Comparison of ENCODE assay signal across 1 cellular context in genomic region chr6:168242111-168242510, GRCh38.
TF ChIP-seq lines count a peak whose summit lies in the region.

No MANE protein-coding gene starts in this region.

TF ChIP-seq in H1, 55 proteins besides CTCF, POLR2A, EP300 and RAD21:
- no peak for TF ChIP-seq HDAC2 (IDR thresholded peaks at IDR 0.05; ENCODE audit: borderline replicate concordance in 1 of 2, low read depth in 2 of 2, low read length in 2 of 2)
- TF ChIP-seq, protein P1, sequence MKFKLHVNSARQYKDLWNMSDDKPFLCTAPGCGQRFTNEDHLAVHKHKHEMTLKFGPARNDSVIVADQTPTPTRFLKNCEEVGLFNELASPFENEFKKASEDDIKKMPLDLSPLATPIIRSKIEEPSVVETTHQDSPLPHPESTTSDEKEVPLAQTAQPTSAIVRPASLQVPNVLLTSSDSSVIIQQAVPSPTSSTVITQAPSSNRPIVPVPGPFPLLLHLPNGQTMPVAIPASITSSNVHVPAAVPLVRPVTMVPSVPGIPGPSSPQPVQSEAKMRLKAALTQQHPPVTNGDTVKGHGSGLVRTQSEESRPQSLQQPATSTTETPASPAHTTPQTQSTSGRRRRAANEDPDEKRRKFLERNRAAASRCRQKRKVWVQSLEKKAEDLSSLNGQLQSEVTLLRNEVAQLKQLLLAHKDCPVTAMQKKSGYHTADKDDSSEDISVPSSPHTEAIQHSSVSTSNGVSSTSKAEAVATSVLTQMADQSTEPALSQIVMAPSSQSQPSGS (IDR thresholded peaks at IDR 0.05; ENCODE audit: low read length) = no peak
- TF ChIP-seq GABPA (IDR thresholded peaks at IDR 0.05; ENCODE audit: borderline replicate concordance, insufficient read depth, low read length) = no peak
- TF ChIP-seq BRCA1 (IDR thresholded peaks at IDR 0.05; ENCODE audit: low read depth, low read length) = no peak
- TF ChIP-seq, protein P2, sequence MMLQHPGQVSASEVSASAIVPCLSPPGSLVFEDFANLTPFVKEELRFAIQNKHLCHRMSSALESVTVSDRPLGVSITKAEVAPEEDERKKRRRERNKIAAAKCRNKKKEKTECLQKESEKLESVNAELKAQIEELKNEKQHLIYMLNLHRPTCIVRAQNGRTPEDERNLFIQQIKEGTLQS (IDR thresholded peaks at IDR 0.05; ENCODE audit: insufficient read depth, low read depth, low read length) = no peak
- no peak for TF ChIP-seq POU5F1 (IDR thresholded peaks at IDR 0.05; ENCODE audit: low read depth, low read length)
- TF ChIP-seq CBX5 (IDR thresholded peaks at IDR 0.05; ENCODE audit: low read depth, low read length) = no peak
- no peak for TF ChIP-seq SP2 (IDR thresholded peaks at IDR 0.05; ENCODE audit: low read length)
- TF ChIP-seq JUN (IDR thresholded peaks at IDR 0.05; ENCODE audit: low read depth, low read length) = no peak
- TF ChIP-seq TCF12 (IDR thresholded peaks at IDR 0.05; ENCODE audit: low read depth, low read length) = no peak
